ENCODE assay signal across 1 cellular context in genomic region chr2:149346272-149346671, GRCh38.
TF ChIP-seq lines count a peak whose summit lies in the region.

No MANE protein-coding gene starts in this region.

TF ChIP-seq in HEK293, 187 proteins besides CTCF, POLR2A, EP300 and RAD21 (continued from another document):
- TF ChIP-seq PRDM4 (tag by site-specific recombination; IDR thresholded peaks at IDR 0.05) (peak; percentile 58; the same call in 1 of the 2 replicates), GLI2 (tag by site-specific recombination; IDR thresholded peaks at IDR 0.05; ENCODE audit: borderline replicate concordance, low read depth) (peak; percentile 27; the same call in 1 of the 2 replicates), ZNF169 (tag by site-specific recombination; IDR thresholded peaks at IDR 0.05) (no peak), ZNF311 (tag by site-specific recombination; IDR thresholded peaks at IDR 0.05; ENCODE audit: borderline replicate concordance) (no peak), PRDM6 (tag by site-specific recombination; IDR thresholded peaks at IDR 0.05) (peak; percentile 90), ZNF404 (tag by site-specific recombination; IDR thresholded peaks at IDR 0.05) (no peak), PBX3 (CRISPR knock-in tag; IDR thresholded peaks at IDR 0.05) (no peak), YY1 (tag by site-specific recombination; IDR thresholded peaks at IDR 0.05) (no peak), GLI4 (tag by site-specific recombination; IDR thresholded peaks at IDR 0.05) (no peak), ZSCAN30 (tag by site-specific recombination; IDR thresholded peaks at IDR 0.05) (0 out of 2 replicates have a peak, but pooled peaks have one; percentile 28), ZSCAN23 (tag by site-specific recombination; IDR thresholded peaks at IDR 0.05) (no peak), ZNF561 (tag by site-specific recombination; IDR thresholded peaks at IDR 0.05; ENCODE audit: borderline replicate concordance) (0 out of 2 replicates have a peak, but pooled peaks have one; percentile 48), SALL2 (tag by site-specific recombination; IDR thresholded peaks at IDR 0.05; ENCODE audit: borderline replicate concordance) (no peak), ZNF580 (tag by site-specific recombination; IDR thresholded peaks at IDR 0.05) (peak; percentile 47; the same call in 1 of the 2 replicates)
